8 cellular contexts compared by ENCODE assay signal in the genomic region with DNA sequence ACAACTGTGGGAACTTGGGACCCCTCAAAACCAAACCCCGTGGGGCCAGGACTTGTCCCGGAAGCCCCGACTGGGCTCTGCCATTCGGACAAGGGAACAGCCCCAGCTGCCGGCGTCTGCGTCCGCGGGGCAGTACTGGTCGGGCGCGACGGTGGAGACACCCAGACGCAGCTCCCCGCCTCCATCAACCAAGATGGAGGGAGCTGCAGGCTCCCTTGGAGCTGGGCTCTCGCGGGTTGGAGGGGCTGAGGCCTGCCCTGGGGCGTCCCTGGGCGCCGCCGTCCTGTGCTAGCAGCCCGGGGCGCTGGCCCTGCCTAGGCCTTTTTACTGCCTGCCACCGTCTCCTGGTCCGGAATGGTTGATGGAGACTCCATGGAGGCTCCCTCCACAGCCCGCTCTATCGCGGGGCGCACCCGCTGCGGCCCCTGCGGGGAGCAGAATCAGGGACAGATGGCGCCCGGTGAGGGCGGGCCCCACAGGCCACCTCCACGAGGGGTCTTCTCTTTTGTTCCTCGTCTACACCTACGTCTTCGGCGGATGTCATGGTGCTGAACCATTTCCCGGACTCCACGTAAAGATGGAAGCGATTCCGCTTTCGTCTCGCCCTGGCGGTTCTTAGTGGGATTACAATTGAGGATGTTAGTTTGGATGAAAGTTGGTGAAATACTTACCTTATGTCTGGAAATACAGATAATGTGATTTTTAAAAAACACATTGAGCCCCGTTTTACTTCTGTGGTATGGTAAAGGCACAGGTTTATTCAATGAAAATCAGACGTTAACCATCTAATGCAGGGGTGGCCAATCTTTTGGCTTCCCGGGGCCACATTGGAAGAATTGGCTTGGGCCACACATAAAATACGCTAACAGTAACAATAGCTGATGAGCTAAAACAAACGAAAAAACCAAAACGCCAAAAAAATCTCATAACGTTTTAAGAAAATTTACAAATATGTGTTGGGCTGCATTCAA. TPM values are rescaled to one million over a fixed set of nuclear protein-coding genes. Genes with fewer than 3 reads are reported as not detected.
DNase-seq lines count a peak whose midpoint lies in the region; ATAC-seq, FAIRE-seq and TF ChIP-seq lines count a peak whose summit lies in the region.

No MANE protein-coding gene starts in this region.

- H3K27ac ChIP-seq in ACC112 (ENCODE audit: low read depth, low read length) (peak overlapping the region; percentile 91), HepG2 (ENCODE audit: extremely low read length, insufficient read depth, low read length) (no peak overlapping the region)

- ATAC-seq in GM18519 (IDR thresholded peaks at IDR 0.05; ENCODE audit: low FRiP score, unreplicated experiment) = peak; percentile 14
- ATAC-seq in HG03045 (IDR thresholded peaks at IDR 0.05; ENCODE audit: unreplicated experiment) = peak; percentile 19
- no peak for ATAC-seq in HepG2

- peaks cover 23% of the 10 kb centered on the region for H3K79me2 ChIP-seq in ACC112 (ENCODE audit: control insufficient read depth, insufficient read depth, low read length, unreplicated experiment)
- peaks cover 19% of the 10 kb centered on the region for H3K79me2 ChIP-seq in HepG2 (ENCODE audit: insufficient read depth, low read length)

- CTCF ChIA-PET in HepG2 (lab: Yijun Ruan, JAX; ENCODE audit: low intra/inter-chr PET ratio, low total read pairs) = no interaction called here

- H3K4me1 ChIP-seq in ACC112 (ENCODE audit: control insufficient read depth, insufficient read depth, low read length, unreplicated experiment) = peaks cover 16% of the 10 kb centered on the region
- peaks cover 21% of the 10 kb centered on the region for H3K4me1 ChIP-seq in HepG2 (ENCODE audit: insufficient read depth, low read length)

- H3K4me3 ChIP-seq in ACC112 (ENCODE audit: low read depth, low read length) (peak overlapping the region; percentile 80), HepG2 (replicated peaks in 1 of 3; ENCODE audit: insufficient read depth in 1 of 3, low read depth in 2 of 3, low read length in 3 of 3) (peak overlapping the region in 2 of 3 experiments; percentile 49 to 82; a peak in 1 of 6 replicates)

- TF ChIP-seq EP300 in HepG2 (IDR thresholded peaks at IDR 0.05; ENCODE audit: low read depth in 2 of 2, low read length in 2 of 2) (no peak), HepG2 (CRISPR knock-in tag; IDR thresholded peaks at IDR 0.05; ENCODE audit: borderline replicate concordance) (no peak)

- TF ChIP-seq RAD21 in HepG2 (CRISPR knock-in tag; IDR thresholded peaks at IDR 0.05) = no peak

- 93% methylated on average over 41 of the region's 54 CpGs for WGBS in HepG2 (ENCODE audit: low lambda C conversion rate)

- in situ Hi-C loops in HepG2 (cut with HindIII; ENCODE audit: extremely low pct_ligation_motif_present, low pct_unique_long_range_greater_than_20kb) = no loop called here

- no peaks in the 10 kb centered on the region for H3K9me3 ChIP-seq in HepG2 (ENCODE audit: low read length)

- H4K20me1 ChIP-seq in HepG2 (ENCODE audit: insufficient read depth, low read length) = peaks cover 5% of the 10 kb centered on the region; the same call in 1 of the 2 replicates

- H3K4me2 ChIP-seq in HepG2 (ENCODE audit: low read depth, low read length) = peak overlapping the region; percentile 76

- POLR2A ChIA-PET in HepG2 (lab: Yijun Ruan, JAX) = interaction anchor here (1.0 to 2.1 kb wide), 3 partner anchors 19 to 82 kb away, joined by 3 to 8 read pairs (median 3); a partner anchor contains a TSS

- H3K36me3 ChIP-seq in ACC112 (ENCODE audit: insufficient read depth, low read length) = no peaks in the 10 kb centered on the region
- no peaks in the 10 kb centered on the region for H3K36me3 ChIP-seq in HepG2 (replicated peaks in 1 of 2; ENCODE audit: control insufficient read depth in 1 of 2, insufficient read depth in 2 of 2, low read length in 2 of 2)

- no TSS peak for BruUV-seq in HepG2 (replicated peaks; lab: Mats Ljungman, UMichigan)

- peak overlapping the region; percentile 67; the same call in 1 of the 2 replicates for H3K9ac ChIP-seq in HepG2 (ENCODE audit: insufficient read depth, low read depth, low read length)

- DNase-seq in NCI-H226 (peak; percentile 40), dermis blood vessel endothelial cell (peak; percentile 87), HepG2 (ENCODE audit: low spot score) (no peak)
- peak; percentile 85 for DNase-seq in activated CD4-positive, alpha-beta T cell treated with anti-CD3 and anti-CD28 coated beads for 48 hours
- DNase-seq in stimulated activated CD4-positive, alpha-beta T cell treated with anti-CD3 and anti-CD28 coated beads, Interleukin-2, amount 100 ng/mL, for 48 hours = peak; percentile 63 to 65

- FAIRE-seq in HepG2 (lab: Jason Lieb, UNC) = no peak

- H3K27me3 ChIP-seq in ACC112 (ENCODE audit: insufficient read depth, low read length) (no peaks in the 10 kb centered on the region), HepG2 (ENCODE audit: control insufficient read depth in 1 of 2, insufficient read depth in 2 of 2, low read length in 2 of 2) (no peaks in the 10 kb centered on the region; a peak in 1 of 5 replicates)

- H2AFZ ChIP-seq in ACC112 (ENCODE audit: low read length, unreplicated experiment) (peak overlapping the region; percentile 90), HepG2 (ENCODE audit: low read length) (no peak overlapping the region)

- no peak for TF ChIP-seq POLR2A in HepG2 (IDR thresholded peaks at IDR 0.05; ENCODE audit: insufficient read depth in 1 of 2, low read depth in 2 of 2, low read length in 2 of 2)

- intact Hi-C loops in HepG2 (cut with micrococcal nuclease; ENCODE audit: unreplicated experiment) = loop anchor here (5.0 kb wide), 1 partner anchor 98 kb away; no protein-coding TSS in a partner anchor

- no peak for TF ChIP-seq CTCF in HepG2 (CRISPR knock-in tag; IDR thresholded peaks at IDR 0.05)

TF ChIP-seq in HepG2, 621 proteins besides CTCF, POLR2A, EP300 and RAD21:
- TF ChIP-seq ZNF496 (CRISPR knock-in tag; IDR thresholded peaks at IDR 0.05; ENCODE audit: insufficient replicate concordance) (no peak), JUNB (CRISPR knock-in tag; IDR thresholded peaks at IDR 0.05; ENCODE audit: borderline replicate concordance) (no peak), AGO2 (optimal IDR thresholded peaks at IDR 0.05; ENCODE audit: low read depth, low read length) (peak; percentile 56)

RNA-seq across cellular contexts. Expression of a gene that starts 1.2 kb away (rescaled TPM):
- total RNA-seq in dermis blood vessel endothelial cell (12.6 and 14.8 TPM in 2 replicates), HepG2 (2016; rRNA removed; fragmentation: Illumina TruSeq; extraction: Trizol) (9.4 and 9.8 TPM in 2 replicates)
- 6.0 and 8.4 TPM in 2 replicates for total RNA-seq in HepG2 (2016; cell fraction: cytosol; rRNA removed; fragmentation: Illumina TruSeq; extraction: Trizol; ENCODE audit: low read depth)
- 8.3 and 10.2 TPM in 2 replicates for total RNA-seq in HepG2 (2016; cell fraction: insoluble cytoplasmic fraction; rRNA removed; fragmentation: Illumina TruSeq; extraction: Trizol)
- 6.7 and 9.6 TPM in 2 replicates for total RNA-seq in HepG2 (2016; cell fraction: membrane; rRNA removed; fragmentation: Illumina TruSeq; extraction: Trizol)
- total RNA-seq in HepG2 (2016; cell fraction: nucleus; rRNA removed; fragmentation: Illumina TruSeq; extraction: Trizol) = 9.7 and 10.0 TPM in 2 replicates
- polyA plus RNA-seq in HepG2 (2011; rRNA removed) = 5.3 and 7.8 TPM in 2 replicates
- polyA plus RNA-seq in HepG2 (2011; cell fraction: cytosol; rRNA removed) = 2.3 and 3.8 TPM in 2 replicates
- polyA plus RNA-seq in HepG2 (2011; cell fraction: nucleus; rRNA removed) = 3.1 and 3.7 TPM in 2 replicates
- polyA plus RNA-seq in HepG2 (2012) = 5.5 and 7.2 TPM in 2 replicates
- polyA plus RNA-seq in HepG2 (2016; cell fraction: cytosol; fragmentation: Illumina TruSeq; extraction: Trizol; ENCODE audit: low read depth) = 3.0 and 3.4 TPM in 2 replicates
- 11.5 and 12.3 TPM in 2 replicates for polyA plus RNA-seq in HepG2 (2016; cell fraction: insoluble cytoplasmic fraction; fragmentation: Illumina TruSeq; extraction: Trizol; ENCODE audit: low read depth)
- polyA plus RNA-seq in HepG2 (2016; cell fraction: membrane; fragmentation: Illumina TruSeq; extraction: Trizol; ENCODE audit: low read depth) = 4.1 and 4.3 TPM in 2 replicates
- 12.3 TPM in 2 replicates for polyA plus RNA-seq in HepG2 (2016; cell fraction: nucleus; fragmentation: Illumina TruSeq; extraction: Trizol; ENCODE audit: insufficient read depth, low read depth)
- 1.5 and 1.6 TPM in 2 replicates for polyA minus RNA-seq in HepG2 (2011; rRNA and poly(A)+ RNA removed; ENCODE audit: low replicate concordance)
- 3.1 and 3.5 TPM in 2 replicates for polyA minus RNA-seq in HepG2 (2011; cell fraction: cytosol; rRNA and poly(A)+ RNA removed)
- polyA minus RNA-seq in HepG2 (2011; cell fraction: nucleus; rRNA and poly(A)+ RNA removed) = 13.1 and 17.5 TPM in 2 replicates
